Comparison of ENCODE assay signal across 1 cellular context in the genomic region with DNA sequence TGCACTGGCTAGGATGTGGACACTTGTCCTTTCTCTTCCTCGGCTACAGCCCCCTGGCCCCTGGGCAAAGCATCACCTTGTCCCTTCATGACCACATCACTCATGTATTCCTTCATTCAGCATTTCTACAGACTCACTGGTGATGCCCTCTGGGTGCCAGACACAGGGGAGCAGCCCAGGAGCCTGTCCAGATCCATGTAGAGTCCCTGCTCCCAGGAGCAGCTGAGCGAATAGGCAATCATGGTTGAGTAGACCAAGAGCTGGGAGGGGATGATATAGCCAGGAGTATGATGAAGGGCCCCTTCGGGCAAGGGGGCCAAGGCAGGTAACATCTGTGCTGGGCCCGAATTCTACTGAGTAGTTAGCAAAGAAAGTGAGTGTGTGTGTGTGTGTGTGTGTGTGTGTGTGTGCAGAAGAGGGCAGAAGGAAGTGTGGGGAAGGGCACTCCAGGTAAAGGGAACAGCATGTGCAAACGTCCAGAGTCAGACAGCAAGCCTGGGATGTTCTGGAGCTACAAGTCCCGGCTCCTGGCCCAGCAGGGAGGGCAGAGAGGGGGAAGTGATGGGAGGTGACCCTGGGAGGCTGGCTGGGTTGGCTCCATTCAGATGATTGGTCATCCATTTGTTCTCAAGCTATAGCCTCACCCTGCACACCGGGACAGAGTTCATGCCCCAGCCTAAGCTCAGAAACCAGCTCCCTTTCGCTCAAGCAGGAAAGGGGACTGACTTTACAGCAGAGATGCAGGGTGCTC.
TF ChIP-seq lines count a peak whose summit lies in the region.

No MANE protein-coding gene starts in this region.

TF ChIP-seq in GM12878, 131 proteins besides CTCF, POLR2A, EP300 and RAD21:
- no peak for TF ChIP-seq PRDM15 (CRISPR knock-in tag; IDR thresholded peaks at IDR 0.05)
- 0 out of 2 replicates have a peak, but pooled peaks have one; percentile 48 for TF ChIP-seq SMARCA5 (IDR thresholded peaks at IDR 0.05)
- TF ChIP-seq YY1 (IDR thresholded peaks at IDR 0.05; ENCODE audit: low read depth, low read length): 0 out of 2 replicates have a peak, but pooled peaks have one; percentile 7
